Comparison of ENCODE assay signal across 2 cellular contexts in genomic region chr12:104182144-104182543, GRCh38.
A peak's percentile ranks its signal among the peaks of the same experiment; 100 is the strongest.
TF ChIP-seq lines count a peak whose summit lies in the region.

No MANE protein-coding gene starts in this region.

TF ChIP-seq in liver, 16 proteins besides CTCF, POLR2A, EP300 and RAD21 (continued from another document):
- TF ChIP-seq HNF4A (conservative IDR thresholded peaks at IDR 0.05): no peak
- no peak for TF ChIP-seq JUND (IDR thresholded peaks at IDR 0.05)
- peak; percentile 51 to 71 for TF ChIP-seq RXRA (IDR thresholded peaks at IDR 0.05)
- TF ChIP-seq MAX (IDR thresholded peaks at IDR 0.05): peak; percentile 10

TF ChIP-seq in HepG2, 621 proteins besides CTCF, POLR2A, EP300 and RAD21:
- no peak for TF ChIP-seq ZBTB37 (CRISPR knock-in tag; IDR thresholded peaks at IDR 0.05)
